In genomic region chr3:69729350-69729919, GRCh38 we compare ENCODE assay signal across 22 cellular contexts.
"Had no signal": no experiment of that assay in that cellular context is flagged by ENCODE, and none has a peak within 500 bp of the region (broad histone marks: within the 10 kb centered on the region; RNA-seq: fewer than 3 reads in every experiment).

No MANE protein-coding gene starts in this region.

- H3K4me1 Mint-ChIP-seq: memory B cell, neural progenitor cell had no signal

- DNase-seq: effector CD4-positive, alpha-beta T cell; endodermal cell; gastrocnemius medialis; heart right ventricle; islet precursor cell; left ventricle myocardium inferior; lower lobe of right lung; midbrain; occipital lobe; pancreas; right cardiac atrium; stimulated activated CD4-positive, alpha-beta T cell treated with anti-CD3 and anti-CD28 coated beads, Interleukin-2, amount 100 ng/mL, for 48 hours; stimulated activated naive CD4-positive, alpha-beta T cell treated with Interleukin-2 at 50 U/mL for 16 hours had no signal

- H3K27me3 Mint-ChIP-seq: memory B cell had no signal

- H3K27me3 ChIP-seq: gastrocnemius medialis, pancreas, vagina had no signal

- H3K9me3 ChIP-seq: gastrocnemius medialis, heart right ventricle, left ventricle myocardium inferior, lower lobe of right lung, pancreas, vagina had no signal

- H3K27ac Mint-ChIP-seq: endodermal cell; memory B cell; natural killer cell treated with Interleukin-12 subunit alpha and Interleukin-12 subunit beta and Interleukin-15 and Interleukin-18, amount 100 ng/mL, for 72 hours; neural progenitor cell; progenitor cell of endocrine pancreas; type B pancreatic cell had no signal

- FAIRE-seq: pancreas had no signal

- H2AFZ ChIP-seq: neural progenitor cell had no signal

- H3K9ac ChIP-seq: neural progenitor cell had no signal

- H3K4me3 ChIP-seq: coronary artery, gastrocnemius medialis, heart right ventricle, left ventricle myocardium inferior, lower lobe of right lung, neural progenitor cell, pancreas, smooth muscle cell, vagina had no signal

- H3K4me1 ChIP-seq: lower lobe of right lung, neural progenitor cell, pancreas, vagina had no signal

- H3K27ac ChIP-seq: coronary artery, gastrocnemius medialis, heart right ventricle, left ventricle myocardium inferior, lower lobe of right lung, neural progenitor cell, pancreas, vagina had no signal

- H3K36me3 ChIP-seq: gastrocnemius medialis, heart right ventricle, left ventricle myocardium inferior, lower lobe of right lung, neural progenitor cell, pancreas, vagina had no signal

- ATAC-seq: esophagus mucosa; gastrocnemius medialis; heart right ventricle; lower lobe of right lung; natural killer cell treated with Interleukin-12 subunit alpha and Interleukin-12 subunit beta and Interleukin-15 and Interleukin-18, amount 100 ng/mL, for 72 hours; pancreas; right cardiac atrium had no signal

- H3K36me3 Mint-ChIP-seq: memory B cell; natural killer cell treated with Interleukin-12 subunit alpha and Interleukin-12 subunit beta and Interleukin-15 and Interleukin-18, amount 100 ng/mL, for 72 hours; neural progenitor cell; type B pancreatic cell had no signal

- H3K4me3 Mint-ChIP-seq: endodermal cell; memory B cell; natural killer cell treated with Interleukin-12 subunit alpha and Interleukin-12 subunit beta and Interleukin-15 and Interleukin-18, amount 100 ng/mL, for 72 hours; neural progenitor cell; type B pancreatic cell had no signal

- H3K4me2 ChIP-seq: neural progenitor cell, smooth muscle cell had no signal

- H3K9me3 Mint-ChIP-seq: endodermal cell; memory B cell; natural killer cell treated with Interleukin-12 subunit alpha and Interleukin-12 subunit beta and Interleukin-15 and Interleukin-18, amount 100 ng/mL, for 72 hours; neural progenitor cell; type B pancreatic cell had no signal
